Comparison of ENCODE assay signal across 8 cellular contexts in genomic region chr19:58514564-58515020, GRCh38. TPM values are rescaled to one million over a fixed set of nuclear protein-coding genes. Genes with fewer than 3 reads are reported as not detected.
A peak's percentile ranks its signal among the peaks of the same experiment; 100 is the strongest.
DNase-seq lines count a peak whose midpoint lies in the region; ATAC-seq, FAIRE-seq and TF ChIP-seq lines count a peak whose summit lies in the region.

No MANE protein-coding gene starts in this region.

- no peaks in the 10 kb centered on the region for H3K27me3 Mint-ChIP-seq in T-helper 17 cell

- no peaks in the 10 kb centered on the region for H3K27me3 ChIP-seq in sigmoid colon

- peaks cover under 1% of the 10 kb centered on the region for H3K36me3 Mint-ChIP-seq in T-helper 17 cell (ENCODE audit: low read depth)

- H3K27ac Mint-ChIP-seq in T-helper 17 cell: peak overlapping the region; percentile 60

- H3K36me3 ChIP-seq in sigmoid colon: peaks cover 13 to 22% (median 16%) of the 10 kb centered on the region in 4 donors

- no peak for ATAC-seq in T-helper 17 cell
- no peak for ATAC-seq in GM18517 (IDR thresholded peaks at IDR 0.05; ENCODE audit: unreplicated experiment)
- no peak for ATAC-seq in GM21515 (IDR thresholded peaks at IDR 0.05; ENCODE audit: unreplicated experiment)
- ATAC-seq in GM18861 (IDR thresholded peaks at IDR 0.05; ENCODE audit: unreplicated experiment): no peak

- TF ChIP-seq CTCF in fibroblast of mammary gland (conservative IDR thresholded peaks at IDR 0.05; ENCODE audit: control insufficient read depth, insufficient read depth, low read depth, low read length): no peak
- TF ChIP-seq CTCF in sigmoid colon (IDR thresholded peaks at IDR 0.05): no peak

- H3K4me1 ChIP-seq in sigmoid colon: peaks cover 0 to 51% (median 45%) of the 10 kb centered on the region in 4 donors

- no peak for TF ChIP-seq POLR2A in sigmoid colon (IDR thresholded peaks at IDR 0.05)

- no peaks in the 10 kb centered on the region for H3K9me3 ChIP-seq in T-helper 17 cell (ENCODE audit: control insufficient read depth, low read length, poor library complexity, severe bottlenecking)
- no peaks in the 10 kb centered on the region for H3K9me3 ChIP-seq in sigmoid colon

- peaks cover 31% of the 10 kb centered on the region for H3K4me1 Mint-ChIP-seq in T-helper 17 cell

- H3K4me3 ChIP-seq in fibroblast of mammary gland (ENCODE audit: control insufficient read depth, low read depth, low read length) (peak overlapping the region; percentile 52), sigmoid colon (peak overlapping the region; percentile 36 to 51 (median 50))

- WGBS in sigmoid colon, 2 donors: 64 to 69% methylated on average over 3 of the region's 3 CpGs

- intact Hi-C loops in sigmoid colon (cut with DNase I): no loop called here

- FAIRE-seq in GM19239 (lab: Jason Lieb, UNC): peak; percentile 11

- DNase-seq in GM19239 (ENCODE audit: insufficient read length, low spot score) (no peak), T-helper 17 cell (no peak), fibroblast of mammary gland (ENCODE audit: low read depth) (no peak), sigmoid colon (no peak), NCI-H1105 treated with DMSO at 0.1 percent for 48 hours (lab: John Stamatoyannopoulos, UW) (no peak)

- no peak for TF ChIP-seq EP300 in sigmoid colon (IDR thresholded peaks at IDR 0.05)

- peak overlapping the region; percentile 84 for H3K4me3 Mint-ChIP-seq in T-helper 17 cell

- H3K27ac ChIP-seq in sigmoid colon: peak overlapping the region; percentile 66 to 82 (median 78)

RNA-seq across cellular contexts. Expression of gene SLC27A5, which starts 2.8 kb away (rescaled TPM):
- 1 to 10 TPM; 6.6 to 7.7 TPM for total RNA-seq in T-helper 17 cell
- 10 to 100 TPM in 1 of 4 donors, 1 to 10 TPM in 3; 4.2 to 13.5 (median 8.7) TPM for total RNA-seq in sigmoid colon
- 10 to 100 TPM in 1 of 3 donors, 1 to 10 TPM in 2; 2.3 to 22.9 (median 6.0) TPM for polyA plus RNA-seq in sigmoid colon

RNA-seq across cellular contexts. Expression of gene ZBTB45, which starts 5.0 kb away (rescaled TPM):
- 1 to 10 TPM; 7.0 to 8.2 TPM for total RNA-seq in T-helper 17 cell
- total RNA-seq in sigmoid colon: 10 to 100 TPM in 1 of 4 donors, 1 to 10 TPM in 3; 7.6 to 13.8 (median 8.4) TPM
- polyA plus RNA-seq in sigmoid colon: 10 to 100 TPM in 1 of 3 donors, 1 to 10 TPM in 2; 4.9 to 10.2 (median 6.0) TPM

RNA-seq across cellular contexts. Expression of gene TRIM28, which starts 29.3 kb away (rescaled TPM):
- total RNA-seq in T-helper 17 cell (100 to 1,000 TPM; 427 to 525 TPM), sigmoid colon (100 to 1,000 TPM; 157 to 236 (median 207) TPM)
- 100 to 1,000 TPM in 2 of 3 donors, 10 to 100 TPM in 1; 84.8 to 223 (median 150) TPM for polyA plus RNA-seq in sigmoid colon

RNA-seq across cellular contexts. Expression of gene ZNF446, which starts 38.4 kb away (rescaled TPM):
- 10 to 100 TPM; 13.9 to 17.3 TPM for total RNA-seq in T-helper 17 cell
- 10 to 100 TPM; 10.7 to 20.8 (median 16.5) TPM for total RNA-seq in sigmoid colon
- polyA plus RNA-seq in sigmoid colon: 10 to 100 TPM in 1 of 3 donors, 1 to 10 TPM in 2; 4.4 to 11.4 (median 5.4) TPM

RNA-seq across cellular contexts. Expression of gene CHMP2A, which starts 40.3 kb away (rescaled TPM):
- total RNA-seq in T-helper 17 cell (10 to 100 TPM; 74.8 to 88.8 TPM), sigmoid colon (100 to 1,000 TPM; 101 to 144 (median 136) TPM)
- polyA plus RNA-seq in sigmoid colon: 100 to 1,000 TPM; 196 to 372 (median 300) TPM
